14 cellular contexts compared by ENCODE assay signal in the genomic region with DNA sequence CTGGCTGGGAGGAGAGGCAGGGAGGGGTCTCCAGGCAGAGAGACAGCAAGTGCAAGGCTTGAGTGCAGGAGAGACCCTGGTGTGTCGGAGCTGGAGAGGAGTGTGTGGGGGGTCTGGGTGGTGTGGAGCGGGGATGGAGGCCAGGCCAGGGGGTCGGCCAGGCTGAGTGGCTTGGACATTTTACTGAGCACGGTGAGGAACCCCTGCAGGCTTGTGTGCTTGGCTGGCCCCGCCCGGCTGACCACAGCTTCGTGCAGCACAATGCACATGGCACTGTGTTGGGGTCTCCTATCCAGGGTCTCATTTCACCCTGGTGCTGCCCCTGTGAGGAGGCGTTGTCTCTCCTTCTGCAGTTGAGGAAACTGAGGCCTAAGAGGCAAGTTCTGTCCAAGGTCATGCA. TPM values are rescaled to one million over a fixed set of nuclear protein-coding genes. Genes with fewer than 3 reads are reported as not detected.
DNase-seq lines count a peak whose midpoint lies in the region; ATAC-seq and TF ChIP-seq lines count a peak whose summit lies in the region.
"Had no signal": no experiment of that assay in that cellular context is flagged by ENCODE, and none has a peak within 500 bp of the region (broad histone marks: within the 10 kb centered on the region; RNA-seq: fewer than 3 reads in every experiment).

No MANE protein-coding gene starts in this region.

- no peak for TF ChIP-seq RAD21 in HCT116 (IDR thresholded peaks at IDR 0.05; ENCODE audit: low read depth)

- POLR2A ChIA-PET in AG04450 (lab: Yijun Ruan, JAX) (interaction anchor here (1.3 kb wide), 1 partner anchor 84 kb away, joined by 3 read pairs; no protein-coding TSS in a partner anchor), HCT116 (lab: Charles Lee) (interaction anchor here (1.9 to 3.1 kb wide), 2 partner anchors 340 to 345 kb away, joined by 4 to 15 read pairs; no protein-coding TSS in a partner anchor)

- no peaks in the 10 kb centered on the region for H3K79me1 ChIP-seq in mesendoderm (ENCODE audit: low read length)

- TF ChIP-seq POLR2A in HCT116 (IDR thresholded peaks at IDR 0.05; ENCODE audit: borderline replicate concordance, extremely low read depth, insufficient read depth, insufficient read length): no peak
- no peak for TF ChIP-seq POLR2A in erythroblast (IDR thresholded peaks at IDR 0.05; ENCODE audit: low read length)

- H3K27ac Mint-ChIP-seq in neural progenitor cell: peak overlapping the region; percentile 17
- H3K27ac Mint-ChIP-seq: stimulated activated naive CD8-positive, alpha-beta T cell treated with anti-CD3 and anti-CD28 coated beads, Interleukin-15, amount 100 ng/mL, for 72 hours had no signal

- no peak overlapping the region for H2BK15ac ChIP-seq in mesendoderm (replicated peaks; ENCODE audit: low read depth)

- DNase-seq in AG04450 (ENCODE audit: low read depth, low spot score) (no peak), HCT116 (ENCODE audit: low read depth, low spot score) (no peak), brain microvascular endothelial cell (no peak), neural progenitor cell (ENCODE audit: low spot score) (no peak), COLO668 (lab: John Stamatoyannopoulos, UW; ENCODE audit: unreplicated experiment) (no peak), mesendoderm (no peak), erythroblast (lab: John Stamatoyannopoulos, UW) (no peak)
- DNase-seq: activated effector memory CD4-positive, alpha-beta T cell treated with Interleukin-2 at 50 U/mL for 16 hours; aorta; cortex of kidney; heart right ventricle; NCI-H187; stimulated activated CD4-positive, alpha-beta T cell treated with anti-CD3 and anti-CD28 coated beads, Interleukin-12 subunit alpha, Interleukin-12 subunit beta, amount 100 ng/mL, for 4 hours; stimulated activated naive CD8-positive, alpha-beta T cell treated with anti-CD3 and anti-CD28 coated beads, Interleukin-15, amount 100 ng/mL, for 72 hours had no signal

- H3K4me1 ChIP-seq in HCT116 (ENCODE audit: control insufficient read depth in 1 of 2, insufficient read depth in 2 of 2, low read length in 2 of 2) (peaks cover 75 to 96% of the 10 kb centered on the region in 2 experiments), neural progenitor cell (no peaks in the 10 kb centered on the region), mesendoderm (ENCODE audit: control insufficient read depth, low read depth, low read length) (no peaks in the 10 kb centered on the region)

- RAD21 ChIA-PET in HCT116 (lab: Charles Lee; ENCODE audit: low non-redundant PET in 1 of 2, low total read pairs in 2 of 2, uncharacterized antibody in 2 of 2, unreplicated experiment in 2 of 2): no interaction called here

- in situ Hi-C loops in brain microvascular endothelial cell (cut with HindIII; ENCODE audit: low pct_ligation_motif_present, low sequenced_read_pairs): no loop called here

- H4K5ac ChIP-seq in mesendoderm (ENCODE audit: low read length): no peak overlapping the region

- no peak overlapping the region for H2AK5ac ChIP-seq in mesendoderm (ENCODE audit: low read length)

- no peaks in the 10 kb centered on the region for H3K9me3 Mint-ChIP-seq in neural progenitor cell
- H3K9me3 Mint-ChIP-seq: stimulated activated naive CD8-positive, alpha-beta T cell treated with anti-CD3 and anti-CD28 coated beads, Interleukin-15, amount 100 ng/mL, for 72 hours had no signal

- H3K27ac ChIP-seq in AG04450 (ENCODE audit: low read depth, low read length) (peak overlapping the region; percentile 11), HCT116 (ENCODE audit: low read depth, low read length) (peak overlapping the region; percentile 99), brain microvascular endothelial cell (peak overlapping the region; percentile 74), neural progenitor cell (no peak overlapping the region), mesendoderm (ENCODE audit: low read depth, low read length) (no peak overlapping the region)

- H3K36me3 Mint-ChIP-seq in neural progenitor cell: no peaks in the 10 kb centered on the region

- H3F3A ChIP-seq in neural progenitor cell (ENCODE audit: low read depth): no peaks in the 10 kb centered on the region

- TF ChIP-seq CTCF in AG04450 (IDR thresholded peaks at IDR 0.05; ENCODE audit: low read depth, low read length): no peak
- TF ChIP-seq CTCF in HCT116 (IDR thresholded peaks at IDR 0.05 in 2 of 3, conservative IDR thresholded peaks at IDR 0.05 in 1 of 3; ENCODE audit: borderline replicate concordance in 1 of 3, insufficient read depth in 1 of 3, low read depth in 2 of 3, low read length in 2 of 3): no peak
- no peak for TF ChIP-seq CTCF in brain microvascular endothelial cell (IDR thresholded peaks at IDR 0.05; ENCODE audit: low read depth, low read length, missing control alignments)
- TF ChIP-seq CTCF in neural progenitor cell (IDR thresholded peaks at IDR 0.05): no peak

- H3K4me3 ChIP-seq in AG04450 (ENCODE audit: low read depth, low read length) (no peak overlapping the region), HCT116 (replicated peaks in 1 of 2; ENCODE audit: low read depth in 1 of 2, low read length in 2 of 2) (no peak overlapping the region), brain microvascular endothelial cell (ENCODE audit: low read depth, low read length) (no peak overlapping the region), neural progenitor cell (no peak overlapping the region), mesendoderm (ENCODE audit: low read length) (no peak overlapping the region)

- no CpG with 5 or more reads among the region's 8 CpGs for WGBS in mesendoderm (ENCODE audit: extremely low coverage, insufficient coverage, low lambda C conversion rate)

- H3K9me3 ChIP-seq in AG04450 (ENCODE audit: control insufficient read depth, insufficient read depth, low read length) (peaks cover 3% of the 10 kb centered on the region; the same call in 1 of the 2 replicates), HCT116 (ENCODE audit: control insufficient read depth in 1 of 2, insufficient read depth in 1 of 2, low read depth in 1 of 2, low read length in 2 of 2) (no peaks in the 10 kb centered on the region), neural progenitor cell (ENCODE audit: low read depth) (no peaks in the 10 kb centered on the region)

- H4K20me1 ChIP-seq in HCT116 (ENCODE audit: insufficient read depth): no peaks in the 10 kb centered on the region
- H4K20me1 ChIP-seq in neural progenitor cell (ENCODE audit: low read depth): no peaks in the 10 kb centered on the region

- ATAC-seq in HCT116: no peak
- ATAC-seq: heart right ventricle; stimulated activated naive CD8-positive, alpha-beta T cell treated with anti-CD3 and anti-CD28 coated beads, Interleukin-15, amount 100 ng/mL, for 72 hours had no signal

- H3K4ac ChIP-seq in mesendoderm (ENCODE audit: low read depth, low read length): no peak overlapping the region

- CTCF ChIA-PET in AG04450 (lab: Charles Lee): no interaction called here
- CTCF ChIA-PET in HCT116 (lab: Charles Lee): no interaction called here

- H3K9me2 ChIP-seq in HCT116 (ENCODE audit: insufficient read depth): no peaks in the 10 kb centered on the region

- H3K4me2 ChIP-seq in HCT116 (ENCODE audit: low read length): peak overlapping the region; percentile 95
- no peak overlapping the region for H3K4me2 ChIP-seq in neural progenitor cell
- no peak overlapping the region for H3K4me2 ChIP-seq in mesendoderm (ENCODE audit: low read length)

- H3K9ac ChIP-seq in HCT116 (ENCODE audit: low read length) (peak overlapping the region; percentile 98), neural progenitor cell (no peak overlapping the region), mesendoderm (ENCODE audit: low read length) (no peak overlapping the region)

- H3K18ac ChIP-seq in mesendoderm (ENCODE audit: low read length): no peak overlapping the region

- H3K56ac ChIP-seq in mesendoderm (ENCODE audit: low read length): no peak overlapping the region

- BruUV-seq in HCT116 (replicated peaks; lab: Mats Ljungman, UMichigan): no TSS peak

- H3K36me3 ChIP-seq in HCT116 (ENCODE audit: control insufficient read depth in 1 of 2, insufficient read depth in 2 of 2, low read length in 2 of 2) (peaks cover 0 to 10% of the 10 kb centered on the region in 2 experiments; a peak in 1 of 4 replicates), brain microvascular endothelial cell (replicated peaks) (no peaks in the 10 kb centered on the region), neural progenitor cell (no peaks in the 10 kb centered on the region), mesendoderm (ENCODE audit: control insufficient read depth, insufficient read depth, low read length) (no peaks in the 10 kb centered on the region)
- H3K36me3 ChIP-seq: heart right ventricle had no signal

- H3K23ac ChIP-seq in mesendoderm (ENCODE audit: low read length): no peak overlapping the region

- no peaks in the 10 kb centered on the region for H3K27me3 ChIP-seq in AG04450 (ENCODE audit: control insufficient read depth, insufficient read depth, low read length)
- H3K27me3 ChIP-seq in HCT116 (ENCODE audit: insufficient read depth, low read length): no peaks in the 10 kb centered on the region
- H3K27me3 ChIP-seq in brain microvascular endothelial cell (replicated peaks): no peaks in the 10 kb centered on the region
- H3K27me3 ChIP-seq in neural progenitor cell: no peaks in the 10 kb centered on the region
- no peaks in the 10 kb centered on the region for H3K27me3 ChIP-seq in mesendoderm (ENCODE audit: insufficient read depth, low read length, poor library complexity)
- H3K27me3 ChIP-seq: heart right ventricle had no signal

- no peak overlapping the region for H2BK120ac ChIP-seq in mesendoderm (ENCODE audit: low read depth, low read length)

- intact Hi-C loops in HCT116 (cut with micrococcal nuclease): loop anchor here (5.0 to 10.0 kb wide), 2 partner anchors 143 to 375 kb away; a partner anchor contains a TSS

- H3K4me3 Mint-ChIP-seq in neural progenitor cell: no peak overlapping the region
- H3K4me3 Mint-ChIP-seq: stimulated activated naive CD8-positive, alpha-beta T cell treated with anti-CD3 and anti-CD28 coated beads, Interleukin-15, amount 100 ng/mL, for 72 hours had no signal

- no peak overlapping the region for H2BK5ac ChIP-seq in mesendoderm (ENCODE audit: low read length)

- no peak overlapping the region for H4K8ac ChIP-seq in mesendoderm (ENCODE audit: low read depth, low read length)

- peaks cover 20% of the 10 kb centered on the region for H3K27me3 Mint-ChIP-seq in neural progenitor cell (ENCODE audit: insufficient read depth, low read depth)
- H3K27me3 Mint-ChIP-seq: stimulated activated naive CD8-positive, alpha-beta T cell treated with anti-CD3 and anti-CD28 coated beads, Interleukin-15, amount 100 ng/mL, for 72 hours had no signal

- H3K4me1 Mint-ChIP-seq in neural progenitor cell: peaks cover 23% of the 10 kb centered on the region

- H3K79me2 ChIP-seq in HCT116 (ENCODE audit: insufficient read depth, low read length) (peaks cover 91% of the 10 kb centered on the region), neural progenitor cell (ENCODE audit: low read depth) (no peaks in the 10 kb centered on the region), mesendoderm (ENCODE audit: control insufficient read depth, insufficient read depth, low read length) (no peaks in the 10 kb centered on the region)

- H2AFZ ChIP-seq in HCT116 (ENCODE audit: low read depth, low read length, poor library complexity, severe bottlenecking) (no peak overlapping the region), neural progenitor cell (replicated peaks) (no peak overlapping the region)

RNA-seq across cellular contexts. Expression of a gene that starts 5.6 kb away (rescaled TPM):
- polyA plus RNA-seq in AG04450 (2011; rRNA removed): 1.6 and 3.3 TPM in 2 replicates
- 3.0 and 5.6 TPM in 2 replicates for polyA minus RNA-seq in AG04450 (2011; rRNA and poly(A)+ RNA removed)
- total RNA-seq in HCT116 (2021; ENCODE audit: unreplicated experiment) (135 TPM), neural progenitor cell (ENCODE audit: low replicate concordance) (not detected in 2 replicates)
- 123 and 126 TPM in 2 replicates for polyA plus RNA-seq in HCT116 (2012)
- 0.08 TPM for polyA plus RNA-seq in mesendoderm (2013, experiment 1 of 2)
- polyA plus RNA-seq in mesendoderm (2013, experiment 2 of 2): 0.04 TPM
- total RNA-seq: heart right ventricle had no signal
- polyA plus RNA-seq: aorta had no signal

Comparison
In these comparisons a context has a peak if more than half of its experiments do, and no peak if none do; other contexts are left out.
1. H3K27ac ChIP-seq: peak in AG04450 (single experiment), HCT116 (single experiment) and brain microvascular endothelial cell (single experiment); none in neural progenitor cell (single experiment) and mesendoderm (single experiment).
2. RNA of a gene that starts 5.6 kb away (total RNA-seq): 135 TPM in HCT116 (single experiment); not detected in neural progenitor cell; every median in the first group is over 100 times any median in the second.